ENCODE assay signal across 8 cellular contexts in genomic region chrX:65667503-65668355, GRCh38. TPM values are rescaled to one million over a fixed set of nuclear protein-coding genes. Genes with fewer than 3 reads are reported as not detected.
A peak's percentile ranks its signal among the peaks of the same experiment; 100 is the strongest.
DNase-seq lines count a peak whose midpoint lies in the region; ATAC-seq, FAIRE-seq and TF ChIP-seq lines count a peak whose summit lies in the region.

MSN (plus strand) TSS chrX:65667654; CDS start chrX:65667842, 188 bp downstream.

- peak within 1 kb of the TSS; percentile 48; the same call in 1 of the 2 replicates for H3K18ac ChIP-seq in H1 (ENCODE audit: extremely low read depth, low read length)

- H2AK5ac ChIP-seq in H1 (ENCODE audit: low read depth, low read length), result no peak within 1 kb of the TSS

- no peak within 1 kb of the TSS for H3K14ac ChIP-seq in H1 (ENCODE audit: insufficient read length)

- 8% methylated on average over 15 of the region's 56 CpGs; no CpG with 5 or more reads in 1 of the 2 experiments for WGBS in H1 (ENCODE audit: extremely low coverage in 1 of 2, insufficient coverage in 1 of 2, insufficient read length in 1 of 2, insufficient replicate concordance in 2 of 2, low coverage in 1 of 2, low lambda C conversion rate in 2 of 2, missing lambda C conversion rate in 1 of 2), 2 experiments

- H2BK12ac ChIP-seq in H1 (ENCODE audit: low read depth, low read length), result no peak within 1 kb of the TSS

- no peak within 1 kb of the TSS for H2BK15ac ChIP-seq in H1 (ENCODE audit: low read length)

- CTCF ChIA-PET in activated CD8-positive, alpha-beta memory T cell treated with anti-CD3 and anti-CD28 coated beads for 36 hours (lab: Charles Lee), result interaction anchor here (0.9 to 1.6 kb wide), 3 partner anchors 36 to 66 kb away, joined by 3 read pairs; no protein-coding TSS in a partner anchor
- CTCF ChIA-PET in H1 (lab: Charles Lee; ENCODE audit: partially characterized antibody), result interaction anchor here (0.6 to 1.8 kb wide), 4 partner anchors 10 to 30 kb away, joined by 4 read pairs; no protein-coding TSS in a partner anchor

- peaks cover 0 to 39% of the 10 kb centered on the region in 2 experiments; a peak in 2 of 4 replicates for H3K79me2 ChIP-seq in H1 (ENCODE audit: control insufficient read depth in 1 of 2, insufficient read depth in 2 of 2, low read length in 2 of 2)

- POLR2A ChIA-PET in activated CD8-positive, alpha-beta memory T cell treated with anti-CD3 and anti-CD28 coated beads for 36 hours (lab: Charles Lee), result interaction anchor here (0.7 to 2.8 kb wide), 9 partner anchors 10 to 72 kb away, joined by 3 to 14 read pairs (median 5); no protein-coding TSS in a partner anchor
- POLR2A ChIA-PET in H1 (lab: Charles Lee; ENCODE audit: partially characterized antibody), result interaction anchor here (0.7 to 1.5 kb wide), 9 partner anchors 9 to 48 kb away, joined by 3 to 7 read pairs (median 3); no protein-coding TSS in a partner anchor

- peak; percentile 21 to 44 (median 30); a peak in 3 of 4 replicates for TF ChIP-seq CTCF in H1 (IDR thresholded peaks at IDR 0.05; ENCODE audit: control extremely low read depth in 1 of 3, insufficient read depth in 1 of 3, low read depth in 1 of 3, low read length in 3 of 3)

- peak within 1 kb of the TSS; percentile 85; the same call in 1 of the 2 replicates for H4K8ac ChIP-seq in H1 (ENCODE audit: extremely low read depth, insufficient read depth, low read length)

- H4K5ac ChIP-seq in H1 (ENCODE audit: insufficient read length, low read depth, low read length), result no peak within 1 kb of the TSS

- H3K4me2 ChIP-seq in H1 (ENCODE audit: insufficient read depth in 1 of 2, low read depth in 2 of 2, low read length in 2 of 2), result peak within 1 kb of the TSS; percentile 79 to 87

- no peak within 1 kb of the TSS for H2BK20ac ChIP-seq in H1 (ENCODE audit: low read length)

- peak within 1 kb of the TSS; percentile 38 for H3K4ac ChIP-seq in H1 (replicated peaks; ENCODE audit: insufficient read length, low read depth, low read length)

- DNase-seq in NCI-H460 (ENCODE audit: extremely low read depth, low read depth), result peak; percentile 64
- peak in 1 of 2 experiments; percentile 64 for DNase-seq in H1 (ENCODE audit: low read depth in 1 of 2, low spot score in 2 of 2)
- peak; percentile 60 for DNase-seq in mucosa of gallbladder (ENCODE audit: low spot score)
- DNase-seq in stimulated activated CD8-positive, alpha-beta memory T cell treated with anti-CD3 and anti-CD28 coated beads, Interleukin-4, amount 100 ng/mL, for 4 hours (ENCODE audit: low read depth in 2 of 2, low spot score in 1 of 2), result peak; percentile 37 to 62
- no peak for DNase-seq in NCI-H1092 treated with DMSO at 0.1 percent for 48 hours (lab: John Stamatoyannopoulos, UW)

- TF ChIP-seq EP300 in H1 (IDR thresholded peaks at IDR 0.05; ENCODE audit: borderline replicate concordance in 1 of 2, low read depth in 2 of 2, low read length in 2 of 2), result no peak

- H3K4me3 ChIP-seq in H1 (ENCODE audit: extremely low read depth in 1 of 4, insufficient read depth in 2 of 4, low read depth in 3 of 4, low read length in 4 of 4), result peak within 1 kb of the TSS; percentile 45 to 75 (median 62)

- no peaks in the 10 kb centered on the region for H3K9me3 ChIP-seq in H1 (ENCODE audit: insufficient read depth in 2 of 2, low read depth in 1 of 2, low read length in 1 of 2)

- no peak within 1 kb of the TSS for H3K23ac ChIP-seq in H1 (ENCODE audit: insufficient read length)

- H3K56ac ChIP-seq in H1 (replicated peaks; ENCODE audit: insufficient read length, low read depth, low read length), result peak within 1 kb of the TSS; percentile 59

- no peak for FAIRE-seq in H1 (lab: Jason Lieb, UNC)

- no peak within 1 kb of the TSS; the same call in 1 of the 2 replicates for H2AFZ ChIP-seq in H1 (ENCODE audit: low read length)

- H4K20me1 ChIP-seq in H1 (replicated peaks in 1 of 2; ENCODE audit: control insufficient read depth in 1 of 2, insufficient read depth in 2 of 2, low read length in 2 of 2), result no peaks in the 10 kb centered on the region

- peak within 1 kb of the TSS; percentile 91; the same call in 1 of the 2 replicates for H2BK5ac ChIP-seq in H1 (ENCODE audit: low read depth, low read length)

- no peaks in the 10 kb centered on the region for H3K27me3 ChIP-seq in H1 (replicated peaks in 1 of 4; ENCODE audit: control insufficient read depth in 3 of 4, extremely low read depth in 1 of 4, insufficient read depth in 3 of 4, low read length in 3 of 4)

- H3K27ac ChIP-seq in H1 (ENCODE audit: low read depth, low read length), result peak within 1 kb of the TSS; percentile 45; the same call in 1 of the 2 replicates

- ATAC-seq in GM18502 (IDR thresholded peaks at IDR 0.05; ENCODE audit: poor library complexity, unreplicated experiment) (peak; percentile 81), HG02759 (IDR thresholded peaks at IDR 0.05; ENCODE audit: unreplicated experiment) (peak; percentile 85)

- peak in 1 of 2 experiments; percentile 34; a peak in 1 of 4 replicates for TF ChIP-seq RAD21 in H1 (IDR thresholded peaks at IDR 0.05 in 1 of 2, conservative IDR thresholded peaks at IDR 0.05 in 1 of 2; ENCODE audit: low read depth in 2 of 2, low read length in 2 of 2)

- H3K4me1 ChIP-seq in H1 (replicated peaks in 1 of 4; ENCODE audit: control insufficient read depth in 3 of 4, insufficient read depth in 4 of 4, low read length in 3 of 4), result peaks cover 0 to 6% (median 0%) of the 10 kb centered on the region in 4 experiments; a peak in 2 of 7 replicates

- no peak; a peak in 1 of 3 replicates for TF ChIP-seq POLR2A in H1 (IDR thresholded peaks at IDR 0.05; ENCODE audit: control extremely low read depth in 1 of 2, low read depth in 2 of 2, low read length in 2 of 2)

- no peaks in the 10 kb centered on the region for H3K36me3 ChIP-seq in H1 (ENCODE audit: control insufficient read depth in 2 of 4, insufficient read depth in 4 of 4, low read length in 3 of 4)

- no peak within 1 kb of the TSS for H4K91ac ChIP-seq in H1 (replicated peaks; ENCODE audit: insufficient read length, low read length)

- H2BK120ac ChIP-seq in H1 (replicated peaks; ENCODE audit: low read depth, low read length), result no peak within 1 kb of the TSS

- peak within 1 kb of the TSS in 3 of 4 experiments; percentile 44 to 62 (median 45); a peak in 5 of 7 replicates for H3K9ac ChIP-seq in H1 (replicated peaks in 1 of 4; ENCODE audit: extremely low read depth in 1 of 4, low read depth in 3 of 4, low read length in 3 of 4)

- no peaks in the 10 kb centered on the region for H3K79me1 ChIP-seq in H1 (ENCODE audit: low read depth, low read length)

- no peaks in the 10 kb centered on the region for H3K23me2 ChIP-seq in H1 (ENCODE audit: low read depth, low read length)

TF ChIP-seq in H1, 55 proteins besides CTCF, POLR2A, EP300 and RAD21:
- TF ChIP-seq PHF8 (conservative IDR thresholded peaks at IDR 0.05; ENCODE audit: low read depth, low read length), result 0 out of 2 replicates have a peak, but pooled peaks have one; percentile 30
- TF ChIP-seq KDM4A (IDR thresholded peaks at IDR 0.05; ENCODE audit: low read depth, low read length, severe bottlenecking), result peak; percentile 43
- TF ChIP-seq EGR1 (IDR thresholded peaks at IDR 0.05; ENCODE audit: borderline replicate concordance, low read depth, low read length), result no peak

RNA-seq across cellular contexts. Expression of gene MSN, which starts in this region (rescaled TPM):
- total RNA-seq in NCI-H460 (2014; rRNA removed; shearing (Covaris generic)), result 238 and 251 TPM in 2 replicates
- 166 and 205 TPM in 2 replicates for polyA plus RNA-seq in NCI-H460 (2014; cell fraction: nucleus; rRNA removed)
- 100 to 1,000 TPM; 468 to 478 TPM for total RNA-seq in activated CD8-positive, alpha-beta memory T cell treated with anti-CD3 and anti-CD28 coated beads for 36 hours
- 133 and 137 TPM in 2 replicates for total RNA-seq in H1 (2021; fragmentation: NEBNext Ultra II Directional; extraction: Animal tissue kit (Norgen Biotek cat#: 25700))
- polyA plus RNA-seq in H1 (2011; rRNA removed), result 89.4 and 112 TPM in 2 replicates
- polyA plus RNA-seq in H1 (2011; cell fraction: cytosol; rRNA removed), result 92.4 TPM
- 116 TPM for polyA plus RNA-seq in H1 (2011; cell fraction: nucleus; rRNA removed)
- 126 to 140 TPM (median 133 TPM) in 4 replicates for polyA plus RNA-seq in H1 (2012, experiment 1 of 2)
- polyA plus RNA-seq in H1 (2012, experiment 2 of 2), result 76.9 TPM
- polyA plus RNA-seq in H1 (2013, experiment 1 of 2), result 126 TPM
- 125 TPM for polyA plus RNA-seq in H1 (2013, experiment 2 of 2)
- 107 and 125 TPM in 2 replicates for polyA minus RNA-seq in H1 (2011; rRNA and poly(A)+ RNA removed)
- polyA minus RNA-seq in H1 (2011; cell fraction: cytosol; rRNA and poly(A)+ RNA removed), result 56.8 TPM
- 53.2 TPM for polyA minus RNA-seq in H1 (2011; cell fraction: nucleus; rRNA and poly(A)+ RNA removed)
- 138 TPM for total RNA-seq in mucosa of gallbladder
